Comparison of ENCODE assay signal across 2 cellular contexts in genomic region chrX:56728752-56729151, GRCh38.
TF ChIP-seq lines count a peak whose summit lies in the region.

No MANE protein-coding gene starts in this region.

TF ChIP-seq in liver, 16 proteins besides CTCF, POLR2A, EP300 and RAD21 (continued from another document):
- TF ChIP-seq ZBTB33 (IDR thresholded peaks at IDR 0.05) (no peak), JUND (IDR thresholded peaks at IDR 0.05) (no peak), NR2F2 (IDR thresholded peaks at IDR 0.05) (no peak), GABPA (IDR thresholded peaks at IDR 0.05 in 1 of 2, conservative IDR thresholded peaks at IDR 0.05 in 1 of 2) (no peak), FOXA2 (IDR thresholded peaks at IDR 0.05) (no peak), ATF3 (IDR thresholded peaks at IDR 0.05) (no peak), FOXA1 (IDR thresholded peaks at IDR 0.05) (no peak), TAF1 (conservative IDR thresholded peaks at IDR 0.05) (no peak), HNF4G (IDR thresholded peaks at IDR 0.05) (no peak), EGR1 (IDR thresholded peaks at IDR 0.05; ENCODE audit: low read depth in 2 of 2) (no peak), REST (IDR thresholded peaks at IDR 0.05) (no peak), SP1 (IDR thresholded peaks at IDR 0.05) (no peak), HNF4A (conservative IDR thresholded peaks at IDR 0.05) (no peak), RXRA (IDR thresholded peaks at IDR 0.05) (no peak)
- TF ChIP-seq, protein P1, sequence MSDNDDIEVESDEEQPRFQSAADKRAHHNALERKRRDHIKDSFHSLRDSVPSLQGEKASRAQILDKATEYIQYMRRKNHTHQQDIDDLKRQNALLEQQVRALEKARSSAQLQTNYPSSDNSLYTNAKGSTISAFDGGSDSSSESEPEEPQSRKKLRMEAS (IDR thresholded peaks at IDR 0.05) = no peak

TF ChIP-seq in HepG2, 621 proteins besides CTCF, POLR2A, EP300 and RAD21 (continued from another document):
- TF ChIP-seq, protein P2, sequence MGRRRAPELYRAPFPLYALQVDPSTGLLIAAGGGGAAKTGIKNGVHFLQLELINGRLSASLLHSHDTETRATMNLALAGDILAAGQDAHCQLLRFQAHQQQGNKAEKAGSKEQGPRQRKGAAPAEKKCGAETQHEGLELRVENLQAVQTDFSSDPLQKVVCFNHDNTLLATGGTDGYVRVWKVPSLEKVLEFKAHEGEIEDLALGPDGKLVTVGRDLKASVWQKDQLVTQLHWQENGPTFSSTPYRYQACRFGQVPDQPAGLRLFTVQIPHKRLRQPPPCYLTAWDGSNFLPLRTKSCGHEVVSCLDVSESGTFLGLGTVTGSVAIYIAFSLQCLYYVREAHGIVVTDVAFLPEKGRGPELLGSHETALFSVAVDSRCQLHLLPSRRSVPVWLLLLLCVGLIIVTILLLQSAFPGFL (CRISPR knock-in tag; IDR thresholded peaks at IDR 0.05) = no peak
- TF ChIP-seq ZNF343 (CRISPR knock-in tag; IDR thresholded peaks at IDR 0.05) (no peak), ZFP36L1 (CRISPR knock-in tag; IDR thresholded peaks at IDR 0.05) (no peak), ZIK1 (CRISPR knock-in tag; IDR thresholded peaks at IDR 0.05; ENCODE audit: borderline replicate concordance, low read depth) (no peak), ZNF549 (CRISPR knock-in tag; IDR thresholded peaks at IDR 0.05) (no peak), CERS6 (CRISPR knock-in tag; IDR thresholded peaks at IDR 0.05) (no peak), EEA1 (CRISPR knock-in tag; IDR thresholded peaks at IDR 0.05; ENCODE audit: borderline replicate concordance) (no peak)
- TF ChIP-seq, protein P3, sequence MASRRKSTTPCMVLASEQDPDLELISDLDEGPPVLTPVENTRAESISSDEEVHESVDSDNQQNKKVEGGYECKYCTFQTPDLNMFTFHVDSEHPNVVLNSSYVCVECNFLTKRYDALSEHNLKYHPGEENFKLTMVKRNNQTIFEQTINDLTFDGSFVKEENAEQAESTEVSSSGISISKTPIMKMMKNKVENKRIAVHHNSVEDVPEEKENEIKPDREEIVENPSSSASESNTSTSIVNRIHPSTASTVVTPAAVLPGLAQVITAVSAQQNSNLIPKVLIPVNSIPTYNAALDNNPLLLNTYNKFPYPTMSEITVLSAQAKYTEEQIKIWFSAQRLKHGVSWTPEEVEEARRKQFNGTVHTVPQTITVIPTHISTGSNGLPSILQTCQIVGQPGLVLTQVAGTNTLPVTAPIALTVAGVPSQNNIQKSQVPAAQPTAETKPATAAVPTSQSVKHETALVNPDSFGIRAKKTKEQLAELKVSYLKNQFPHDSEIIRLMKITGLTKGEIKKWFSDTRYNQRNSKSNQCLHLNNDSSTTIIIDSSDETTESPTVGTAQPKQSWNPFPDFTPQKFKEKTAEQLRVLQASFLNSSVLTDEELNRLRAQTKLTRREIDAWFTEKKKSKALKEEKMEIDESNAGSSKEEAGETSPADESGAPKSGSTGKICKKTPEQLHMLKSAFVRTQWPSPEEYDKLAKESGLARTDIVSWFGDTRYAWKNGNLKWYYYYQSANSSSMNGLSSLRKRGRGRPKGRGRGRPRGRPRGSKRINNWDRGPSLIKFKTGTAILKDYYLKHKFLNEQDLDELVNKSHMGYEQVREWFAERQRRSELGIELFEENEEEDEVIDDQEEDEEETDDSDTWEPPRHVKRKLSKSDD (CRISPR knock-in tag; IDR thresholded peaks at IDR 0.05; ENCODE audit: low read depth) = no peak
- TF ChIP-seq, protein P4, sequence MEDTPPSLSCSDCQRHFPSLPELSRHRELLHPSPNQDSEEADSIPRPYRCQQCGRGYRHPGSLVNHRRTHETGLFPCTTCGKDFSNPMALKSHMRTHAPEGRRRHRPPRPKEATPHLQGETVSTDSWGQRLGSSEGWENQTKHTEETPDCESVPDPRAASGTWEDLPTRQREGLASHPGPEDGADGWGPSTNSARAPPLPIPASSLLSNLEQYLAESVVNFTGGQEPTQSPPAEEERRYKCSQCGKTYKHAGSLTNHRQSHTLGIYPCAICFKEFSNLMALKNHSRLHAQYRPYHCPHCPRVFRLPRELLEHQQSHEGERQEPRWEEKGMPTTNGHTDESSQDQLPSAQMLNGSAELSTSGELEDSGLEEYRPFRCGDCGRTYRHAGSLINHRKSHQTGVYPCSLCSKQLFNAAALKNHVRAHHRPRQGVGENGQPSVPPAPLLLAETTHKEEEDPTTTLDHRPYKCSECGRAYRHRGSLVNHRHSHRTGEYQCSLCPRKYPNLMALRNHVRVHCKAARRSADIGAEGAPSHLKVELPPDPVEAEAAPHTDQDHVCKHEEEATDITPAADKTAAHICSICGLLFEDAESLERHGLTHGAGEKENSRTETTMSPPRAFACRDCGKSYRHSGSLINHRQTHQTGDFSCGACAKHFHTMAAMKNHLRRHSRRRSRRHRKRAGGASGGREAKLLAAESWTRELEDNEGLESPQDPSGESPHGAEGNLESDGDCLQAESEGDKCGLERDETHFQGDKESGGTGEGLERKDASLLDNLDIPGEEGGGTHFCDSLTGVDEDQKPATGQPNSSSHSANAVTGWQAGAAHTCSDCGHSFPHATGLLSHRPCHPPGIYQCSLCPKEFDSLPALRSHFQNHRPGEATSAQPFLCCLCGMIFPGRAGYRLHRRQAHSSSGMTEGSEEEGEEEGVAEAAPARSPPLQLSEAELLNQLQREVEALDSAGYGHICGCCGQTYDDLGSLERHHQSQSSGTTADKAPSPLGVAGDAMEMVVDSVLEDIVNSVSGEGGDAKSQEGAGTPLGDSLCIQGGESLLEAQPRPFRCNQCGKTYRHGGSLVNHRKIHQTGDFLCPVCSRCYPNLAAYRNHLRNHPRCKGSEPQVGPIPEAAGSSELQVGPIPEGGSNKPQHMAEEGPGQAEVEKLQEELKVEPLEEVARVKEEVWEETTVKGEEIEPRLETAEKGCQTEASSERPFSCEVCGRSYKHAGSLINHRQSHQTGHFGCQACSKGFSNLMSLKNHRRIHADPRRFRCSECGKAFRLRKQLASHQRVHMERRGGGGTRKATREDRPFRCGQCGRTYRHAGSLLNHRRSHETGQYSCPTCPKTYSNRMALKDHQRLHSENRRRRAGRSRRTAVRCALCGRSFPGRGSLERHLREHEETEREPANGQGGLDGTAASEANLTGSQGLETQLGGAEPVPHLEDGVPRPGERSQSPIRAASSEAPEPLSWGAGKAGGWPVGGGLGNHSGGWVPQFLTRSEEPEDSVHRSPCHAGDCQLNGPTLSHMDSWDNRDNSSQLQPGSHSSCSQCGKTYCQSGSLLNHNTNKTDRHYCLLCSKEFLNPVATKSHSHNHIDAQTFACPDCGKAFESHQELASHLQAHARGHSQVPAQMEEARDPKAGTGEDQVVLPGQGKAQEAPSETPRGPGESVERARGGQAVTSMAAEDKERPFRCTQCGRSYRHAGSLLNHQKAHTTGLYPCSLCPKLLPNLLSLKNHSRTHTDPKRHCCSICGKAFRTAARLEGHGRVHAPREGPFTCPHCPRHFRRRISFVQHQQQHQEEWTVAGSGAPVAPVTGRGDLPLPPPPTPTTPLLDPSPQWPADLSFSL (CRISPR knock-in tag; IDR thresholded peaks at IDR 0.05) = no peak
